Comparison of ENCODE assay signal across 17 cellular contexts in the genomic region with DNA sequence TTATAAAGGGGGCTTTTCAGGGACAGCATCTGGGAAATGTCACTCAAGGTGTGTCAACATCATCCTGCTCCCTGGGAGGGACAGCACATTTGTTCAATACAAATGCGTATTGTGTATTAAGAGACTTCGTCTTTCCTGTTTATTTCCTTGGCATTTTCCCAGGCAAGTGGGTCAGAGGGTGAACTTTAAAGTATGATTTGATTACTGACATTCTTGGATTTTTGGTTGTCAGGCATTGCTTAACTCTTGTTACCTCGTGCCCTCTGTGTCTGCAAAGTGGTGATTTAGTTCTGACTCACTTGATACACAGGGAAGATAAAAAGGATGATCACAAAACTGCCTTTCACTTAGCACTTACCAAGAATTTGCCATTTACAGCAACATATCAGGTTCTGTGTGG.
DNase-seq lines count a peak whose midpoint lies in the region; ATAC-seq lines count a peak whose summit lies in the region.
"Had no signal": no experiment of that assay in that cellular context is flagged by ENCODE, and none has a peak within 500 bp of the region (broad histone marks: within the 10 kb centered on the region; RNA-seq: fewer than 3 reads in every experiment).

No MANE protein-coding gene starts in this region.

- H3K4me3 Mint-ChIP-seq in naive thymus-derived CD8-positive, alpha-beta T cell: no peak overlapping the region
- H3K4me3 Mint-ChIP-seq: activated naive CD8-positive, alpha-beta T cell treated with anti-CD3 and anti-CD28 coated beads for 36 hours; activated T-cell treated with anti-CD3 and anti-CD28 coated beads, Interleukin-2, amount 50 U/mL, for 4 hours; central memory CD8-positive, alpha-beta T cell; endodermal cell had no signal

- POLR2A ChIA-PET in naive thymus-derived CD8-positive, alpha-beta T cell (lab: Charles Lee): no interaction called here

- peaks cover 0 to 16% (median 4%) of the 10 kb centered on the region in 9 donors for H3K9me3 Mint-ChIP-seq in naive thymus-derived CD8-positive, alpha-beta T cell

- H3K27me3 Mint-ChIP-seq in naive thymus-derived CD8-positive, alpha-beta T cell: peaks cover 8 to 36% (median 10%) of the 10 kb centered on the region in 5 donors

- no peak overlapping the region for H3K27ac Mint-ChIP-seq in naive thymus-derived CD8-positive, alpha-beta T cell
- H3K27ac Mint-ChIP-seq: activated naive CD8-positive, alpha-beta T cell treated with anti-CD3 and anti-CD28 coated beads for 36 hours; endodermal cell had no signal

- ATAC-seq in naive thymus-derived CD8-positive, alpha-beta T cell: no peak
- ATAC-seq in GM18520 (IDR thresholded peaks at IDR 0.05; ENCODE audit: unreplicated experiment) (no peak), GM21390 (IDR thresholded peaks at IDR 0.05; ENCODE audit: unreplicated experiment) (no peak), HG02981 (IDR thresholded peaks at IDR 0.05; ENCODE audit: unreplicated experiment) (no peak)
- ATAC-seq: HepG2 had no signal

- no peaks in the 10 kb centered on the region for H3K4me1 Mint-ChIP-seq in naive thymus-derived CD8-positive, alpha-beta T cell
- H3K4me1 Mint-ChIP-seq: activated naive CD8-positive, alpha-beta T cell treated with anti-CD3 and anti-CD28 coated beads for 36 hours; central memory CD8-positive, alpha-beta T cell; endodermal cell had no signal

- H3K36me3 Mint-ChIP-seq in naive thymus-derived CD8-positive, alpha-beta T cell: peaks cover 0 to 11% (median 0%) of the 10 kb centered on the region in 3 donors
- H3K36me3 Mint-ChIP-seq: activated naive CD8-positive, alpha-beta T cell treated with anti-CD3 and anti-CD28 coated beads for 36 hours had no signal

- DNase-seq in A172 (ENCODE audit: low spot score) (peak; percentile 73), H4 (ENCODE audit: low spot score) (peak; percentile 20), amniotic epithelial cell (ENCODE audit: low read depth) (peak; percentile 37), iris pigment epithelial cell (ENCODE audit: low read depth) (peak; percentile 46)
- DNase-seq in naive thymus-derived CD8-positive, alpha-beta T cell: no peak
- DNase-seq: activated naive CD8-positive, alpha-beta T cell treated with anti-CD3 and anti-CD28 coated beads for 36 hours; activated T-cell treated with anti-CD3 and anti-CD28 coated beads, Interleukin-2, amount 50 U/mL, for 4 hours; Caco-2; endodermal cell; head of caudate nucleus; ovary; spleen had no signal

Comparison
In these comparisons a context has a peak if more than half of its experiments do, and no peak if none do; other contexts are left out.
1. DNase-seq: peak in A172 (single experiment), H4 (single experiment), amniotic epithelial cell (single experiment) and iris pigment epithelial cell (single experiment); none in naive thymus-derived CD8-positive, alpha-beta T cell (0 of 10).